ENCODE assay signal across 1 cellular context in the genomic region with DNA sequence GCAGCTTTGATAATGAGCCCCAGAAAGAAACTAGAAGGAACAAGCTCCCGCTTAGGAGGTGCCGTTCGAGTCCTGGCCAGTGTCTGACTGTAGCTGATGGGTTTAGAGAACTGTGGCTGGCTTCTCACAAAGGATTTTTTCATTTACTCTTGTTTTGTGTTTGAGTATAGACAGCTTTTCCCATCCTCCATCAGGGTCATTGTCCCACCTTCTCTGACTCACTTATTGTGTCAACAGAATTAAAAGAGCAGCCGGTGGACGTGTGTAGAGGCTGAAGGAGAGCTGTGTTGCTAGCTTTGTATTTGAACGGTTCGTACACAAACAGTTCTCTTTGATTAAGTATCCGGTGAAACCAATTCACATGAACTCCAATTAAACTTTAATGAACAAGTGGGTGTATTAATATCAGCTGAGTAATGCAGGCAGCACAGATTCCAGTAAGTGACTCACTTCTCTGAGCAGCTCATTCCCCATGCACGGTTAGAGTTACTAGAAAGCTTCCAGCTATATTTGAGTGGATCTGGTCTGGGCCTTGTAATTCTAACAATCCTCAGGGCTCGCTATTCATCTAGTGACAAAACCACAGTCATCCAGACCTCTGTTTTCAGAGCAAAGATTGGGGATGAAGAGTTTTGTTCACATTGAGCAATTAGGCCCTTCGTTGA.
TF ChIP-seq lines count a peak whose summit lies in the region.

No MANE protein-coding gene starts in this region.

TF ChIP-seq in HepG2, 621 proteins besides CTCF, POLR2A, EP300 and RAD21 (continued from another document and continues in another):
- TF ChIP-seq, protein P1, sequence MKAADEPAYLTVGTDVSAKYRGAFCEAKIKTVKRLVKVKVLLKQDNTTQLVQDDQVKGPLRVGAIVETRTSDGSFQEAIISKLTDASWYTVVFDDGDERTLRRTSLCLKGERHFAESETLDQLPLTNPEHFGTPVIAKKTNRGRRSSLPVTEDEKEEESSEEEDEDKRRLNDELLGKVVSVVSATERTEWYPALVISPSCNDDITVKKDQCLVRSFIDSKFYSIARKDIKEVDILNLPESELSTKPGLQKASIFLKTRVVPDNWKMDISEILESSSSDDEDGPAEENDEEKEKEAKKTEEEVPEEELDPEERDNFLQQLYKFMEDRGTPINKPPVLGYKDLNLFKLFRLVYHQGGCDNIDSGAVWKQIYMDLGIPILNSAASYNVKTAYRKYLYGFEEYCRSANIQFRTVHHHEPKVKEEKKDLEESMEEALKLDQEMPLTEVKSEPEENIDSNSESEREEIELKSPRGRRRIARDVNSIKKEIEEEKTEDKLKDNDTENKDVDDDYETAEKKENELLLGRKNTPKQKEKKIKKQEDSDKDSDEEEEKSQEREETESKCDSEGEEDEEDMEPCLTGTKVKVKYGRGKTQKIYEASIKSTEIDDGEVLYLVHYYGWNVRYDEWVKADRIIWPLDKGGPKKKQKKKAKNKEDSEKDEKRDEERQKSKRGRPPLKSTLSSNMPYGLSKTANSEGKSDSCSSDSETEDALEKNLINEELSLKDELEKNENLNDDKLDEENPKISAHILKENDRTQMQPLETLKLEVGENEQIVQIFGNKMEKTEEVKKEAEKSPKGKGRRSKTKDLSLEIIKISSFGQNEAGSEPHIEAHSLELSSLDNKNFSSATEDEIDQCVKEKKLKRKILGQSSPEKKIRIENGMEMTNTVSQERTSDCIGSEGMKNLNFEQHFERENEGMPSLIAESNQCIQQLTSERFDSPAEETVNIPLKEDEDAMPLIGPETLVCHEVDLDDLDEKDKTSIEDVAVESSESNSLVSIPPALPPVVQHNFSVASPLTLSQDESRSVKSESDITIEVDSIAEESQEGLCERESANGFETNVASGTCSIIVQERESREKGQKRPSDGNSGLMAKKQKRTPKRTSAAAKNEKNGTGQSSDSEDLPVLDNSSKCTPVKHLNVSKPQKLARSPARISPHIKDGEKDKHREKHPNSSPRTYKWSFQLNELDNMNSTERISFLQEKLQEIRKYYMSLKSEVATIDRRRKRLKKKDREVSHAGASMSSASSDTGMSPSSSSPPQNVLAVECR (CRISPR knock-in tag; IDR thresholded peaks at IDR 0.05; ENCODE audit: borderline replicate concordance): peak; percentile 28; the same call in 1 of the 2 replicates
- TF ChIP-seq HOXA9 (CRISPR knock-in tag; IDR thresholded peaks at IDR 0.05; ENCODE audit: borderline replicate concordance) (no peak), ZNF816 (CRISPR knock-in tag; IDR thresholded peaks at IDR 0.05; ENCODE audit: borderline replicate concordance) (peak; percentile 89; the same call in 1 of the 2 replicates), TRIM24 (CRISPR knock-in tag; IDR thresholded peaks at IDR 0.05) (no peak), ZMYM4 (CRISPR knock-in tag; IDR thresholded peaks at IDR 0.05) (peak; percentile 85), ZNF7 (CRISPR knock-in tag; IDR thresholded peaks at IDR 0.05) (no peak), SAP130 (CRISPR knock-in tag; IDR thresholded peaks at IDR 0.05; ENCODE audit: low read depth) (peak; percentile 87), ZNF850 (CRISPR knock-in tag; conservative IDR thresholded peaks at IDR 0.05) (no peak), ZNF343 (CRISPR knock-in tag; IDR thresholded peaks at IDR 0.05) (peak; percentile 48; the same call in 1 of the 2 replicates), ZEB1 (IDR thresholded peaks at IDR 0.05; ENCODE audit: insufficient replicate concordance, low read depth) (no peak), ZSCAN21 (CRISPR knock-in tag; IDR thresholded peaks at IDR 0.05; ENCODE audit: borderline replicate concordance) (peak; percentile 68; the same call in 1 of the 2 replicates), ZNF672 (CRISPR knock-in tag; IDR thresholded peaks at IDR 0.05) (no peak), ZNF839 (CRISPR knock-in tag; IDR thresholded peaks at IDR 0.05; ENCODE audit: borderline replicate concordance) (no peak), FOXP1 (IDR thresholded peaks at IDR 0.05) (peak; percentile 95), FOXP1 (CRISPR knock-in tag; IDR thresholded peaks at IDR 0.05) (peak; percentile 98), ZSCAN29 (CRISPR knock-in tag; conservative IDR thresholded peaks at IDR 0.05) (peak; percentile 97), MZF1 (CRISPR knock-in tag; IDR thresholded peaks at IDR 0.05; ENCODE audit: borderline replicate concordance) (no peak), SRF (IDR thresholded peaks at IDR 0.05; ENCODE audit: low read depth, low read length) (no peak), PAWR (CRISPR knock-in tag; IDR thresholded peaks at IDR 0.05; ENCODE audit: borderline replicate concordance) (no peak), ZNF790 (CRISPR knock-in tag; IDR thresholded peaks at IDR 0.05; ENCODE audit: borderline replicate concordance) (no peak), ISL2 (CRISPR knock-in tag; IDR thresholded peaks at IDR 0.05) (peak; percentile 95), KLF13 (CRISPR knock-in tag; IDR thresholded peaks at IDR 0.05) (no peak), SOX6 (IDR thresholded peaks at IDR 0.05) (no peak), SOX6 (CRISPR knock-in tag; IDR thresholded peaks at IDR 0.05) (peak; percentile 99), ZFP41 (CRISPR knock-in tag; IDR thresholded peaks at IDR 0.05; ENCODE audit: borderline replicate concordance) (no peak)
- TF ChIP-seq, protein P2, sequence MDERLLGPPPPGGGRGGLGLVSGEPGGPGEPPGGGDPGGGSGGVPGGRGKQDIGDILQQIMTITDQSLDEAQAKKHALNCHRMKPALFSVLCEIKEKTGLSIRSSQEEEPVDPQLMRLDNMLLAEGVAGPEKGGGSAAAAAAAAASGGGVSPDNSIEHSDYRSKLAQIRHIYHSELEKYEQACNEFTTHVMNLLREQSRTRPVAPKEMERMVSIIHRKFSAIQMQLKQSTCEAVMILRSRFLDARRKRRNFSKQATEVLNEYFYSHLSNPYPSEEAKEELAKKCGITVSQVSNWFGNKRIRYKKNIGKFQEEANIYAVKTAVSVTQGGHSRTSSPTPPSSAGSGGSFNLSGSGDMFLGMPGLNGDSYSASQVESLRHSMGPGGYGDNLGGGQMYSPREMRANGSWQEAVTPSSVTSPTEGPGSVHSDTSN (CRISPR knock-in tag; IDR thresholded peaks at IDR 0.05): peak; percentile 18; the same call in 1 of the 2 replicates
- TF ChIP-seq, protein P3, sequence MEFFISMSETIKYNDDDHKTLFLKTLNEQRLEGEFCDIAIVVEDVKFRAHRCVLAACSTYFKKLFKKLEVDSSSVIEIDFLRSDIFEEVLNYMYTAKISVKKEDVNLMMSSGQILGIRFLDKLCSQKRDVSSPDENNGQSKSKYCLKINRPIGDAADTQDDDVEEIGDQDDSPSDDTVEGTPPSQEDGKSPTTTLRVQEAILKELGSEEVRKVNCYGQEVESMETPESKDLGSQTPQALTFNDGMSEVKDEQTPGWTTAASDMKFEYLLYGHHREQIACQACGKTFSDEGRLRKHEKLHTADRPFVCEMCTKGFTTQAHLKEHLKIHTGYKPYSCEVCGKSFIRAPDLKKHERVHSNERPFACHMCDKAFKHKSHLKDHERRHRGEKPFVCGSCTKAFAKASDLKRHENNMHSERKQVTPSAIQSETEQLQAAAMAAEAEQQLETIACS (CRISPR knock-in tag; IDR thresholded peaks at IDR 0.05): no peak
- TF ChIP-seq, protein P4, sequence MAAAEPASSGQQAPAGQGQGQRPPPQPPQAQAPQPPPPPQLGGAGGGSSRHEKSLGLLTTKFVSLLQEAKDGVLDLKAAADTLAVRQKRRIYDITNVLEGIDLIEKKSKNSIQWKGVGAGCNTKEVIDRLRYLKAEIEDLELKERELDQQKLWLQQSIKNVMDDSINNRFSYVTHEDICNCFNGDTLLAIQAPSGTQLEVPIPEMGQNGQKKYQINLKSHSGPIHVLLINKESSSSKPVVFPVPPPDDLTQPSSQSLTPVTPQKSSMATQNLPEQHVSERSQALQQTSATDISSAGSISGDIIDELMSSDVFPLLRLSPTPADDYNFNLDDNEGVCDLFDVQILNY (CRISPR knock-in tag; conservative IDR thresholded peaks at IDR 0.05): no peak
- TF ChIP-seq, protein P5, sequence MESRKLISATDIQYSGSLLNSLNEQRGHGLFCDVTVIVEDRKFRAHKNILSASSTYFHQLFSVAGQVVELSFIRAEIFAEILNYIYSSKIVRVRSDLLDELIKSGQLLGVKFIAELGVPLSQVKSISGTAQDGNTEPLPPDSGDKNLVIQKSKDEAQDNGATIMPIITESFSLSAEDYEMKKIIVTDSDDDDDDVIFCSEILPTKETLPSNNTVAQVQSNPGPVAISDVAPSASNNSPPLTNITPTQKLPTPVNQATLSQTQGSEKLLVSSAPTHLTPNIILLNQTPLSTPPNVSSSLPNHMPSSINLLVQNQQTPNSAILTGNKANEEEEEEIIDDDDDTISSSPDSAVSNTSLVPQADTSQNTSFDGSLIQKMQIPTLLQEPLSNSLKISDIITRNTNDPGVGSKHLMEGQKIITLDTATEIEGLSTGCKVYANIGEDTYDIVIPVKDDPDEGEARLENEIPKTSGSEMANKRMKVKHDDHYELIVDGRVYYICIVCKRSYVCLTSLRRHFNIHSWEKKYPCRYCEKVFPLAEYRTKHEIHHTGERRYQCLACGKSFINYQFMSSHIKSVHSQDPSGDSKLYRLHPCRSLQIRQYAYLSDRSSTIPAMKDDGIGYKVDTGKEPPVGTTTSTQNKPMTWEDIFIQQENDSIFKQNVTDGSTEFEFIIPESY (CRISPR knock-in tag; IDR thresholded peaks at IDR 0.05): peak; percentile 35; the same call in 1 of the 2 replicates
- TF ChIP-seq, protein P6, sequence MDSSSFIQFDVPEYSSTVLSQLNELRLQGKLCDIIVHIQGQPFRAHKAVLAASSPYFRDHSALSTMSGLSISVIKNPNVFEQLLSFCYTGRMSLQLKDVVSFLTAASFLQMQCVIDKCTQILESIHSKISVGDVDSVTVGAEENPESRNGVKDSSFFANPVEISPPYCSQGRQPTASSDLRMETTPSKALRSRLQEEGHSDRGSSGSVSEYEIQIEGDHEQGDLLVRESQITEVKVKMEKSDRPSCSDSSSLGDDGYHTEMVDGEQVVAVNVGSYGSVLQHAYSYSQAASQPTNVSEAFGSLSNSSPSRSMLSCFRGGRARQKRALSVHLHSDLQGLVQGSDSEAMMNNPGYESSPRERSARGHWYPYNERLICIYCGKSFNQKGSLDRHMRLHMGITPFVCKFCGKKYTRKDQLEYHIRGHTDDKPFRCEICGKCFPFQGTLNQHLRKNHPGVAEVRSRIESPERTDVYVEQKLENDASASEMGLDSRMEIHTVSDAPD (CRISPR knock-in tag; IDR thresholded peaks at IDR 0.05): 0 out of 2 replicates have a peak, but pooled peaks have one; percentile 18
- TF ChIP-seq, protein P7, sequence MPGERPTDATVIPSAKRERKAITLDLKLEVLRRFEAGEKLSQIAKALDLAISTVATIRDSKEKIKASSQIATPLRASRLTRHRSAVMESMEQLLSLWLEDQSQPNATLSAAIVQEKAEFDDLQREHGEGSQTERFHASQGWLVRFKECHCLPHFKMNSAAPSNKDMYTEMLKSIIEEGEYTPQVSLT (CRISPR knock-in tag; IDR thresholded peaks at IDR 0.05; ENCODE audit: borderline replicate concordance, low read depth): no peak
- TF ChIP-seq, protein P8, sequence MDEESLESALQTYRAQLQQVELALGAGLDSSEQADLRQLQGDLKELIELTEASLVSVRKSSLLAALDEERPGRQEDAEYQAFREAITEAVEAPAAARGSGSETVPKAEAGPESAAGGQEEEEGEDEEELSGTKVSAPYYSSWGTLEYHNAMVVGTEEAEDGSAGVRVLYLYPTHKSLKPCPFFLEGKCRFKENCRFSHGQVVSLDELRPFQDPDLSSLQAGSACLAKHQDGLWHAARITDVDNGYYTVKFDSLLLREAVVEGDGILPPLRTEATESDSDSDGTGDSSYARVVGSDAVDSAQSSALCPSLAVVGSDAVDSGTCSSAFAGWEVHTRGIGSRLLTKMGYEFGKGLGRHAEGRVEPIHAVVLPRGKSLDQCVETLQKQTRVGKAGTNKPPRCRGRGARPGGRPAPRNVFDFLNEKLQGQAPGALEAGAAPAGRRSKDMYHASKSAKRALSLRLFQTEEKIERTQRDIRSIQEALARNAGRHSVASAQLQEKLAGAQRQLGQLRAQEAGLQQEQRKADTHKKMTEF (CRISPR knock-in tag; IDR thresholded peaks at IDR 0.05): peak; percentile 95
- TF ChIP-seq, protein P9, sequence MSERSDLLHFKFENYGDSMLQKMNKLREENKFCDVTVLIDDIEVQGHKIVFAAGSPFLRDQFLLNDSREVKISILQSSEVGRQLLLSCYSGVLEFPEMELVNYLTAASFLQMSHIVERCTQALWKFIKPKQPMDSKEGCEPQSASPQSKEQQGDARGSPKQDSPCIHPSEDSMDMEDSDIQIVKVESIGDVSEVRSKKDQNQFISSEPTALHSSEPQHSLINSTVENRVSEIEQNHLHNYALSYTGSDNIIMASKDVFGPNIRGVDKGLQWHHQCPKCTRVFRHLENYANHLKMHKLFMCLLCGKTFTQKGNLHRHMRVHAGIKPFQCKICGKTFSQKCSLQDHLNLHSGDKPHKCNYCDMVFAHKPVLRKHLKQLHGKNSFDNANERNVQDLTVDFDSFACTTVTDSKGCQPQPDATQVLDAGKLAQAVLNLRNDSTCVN (CRISPR knock-in tag; IDR thresholded peaks at IDR 0.05; ENCODE audit: borderline replicate concordance): peak; percentile 62
- TF ChIP-seq, protein P10, sequence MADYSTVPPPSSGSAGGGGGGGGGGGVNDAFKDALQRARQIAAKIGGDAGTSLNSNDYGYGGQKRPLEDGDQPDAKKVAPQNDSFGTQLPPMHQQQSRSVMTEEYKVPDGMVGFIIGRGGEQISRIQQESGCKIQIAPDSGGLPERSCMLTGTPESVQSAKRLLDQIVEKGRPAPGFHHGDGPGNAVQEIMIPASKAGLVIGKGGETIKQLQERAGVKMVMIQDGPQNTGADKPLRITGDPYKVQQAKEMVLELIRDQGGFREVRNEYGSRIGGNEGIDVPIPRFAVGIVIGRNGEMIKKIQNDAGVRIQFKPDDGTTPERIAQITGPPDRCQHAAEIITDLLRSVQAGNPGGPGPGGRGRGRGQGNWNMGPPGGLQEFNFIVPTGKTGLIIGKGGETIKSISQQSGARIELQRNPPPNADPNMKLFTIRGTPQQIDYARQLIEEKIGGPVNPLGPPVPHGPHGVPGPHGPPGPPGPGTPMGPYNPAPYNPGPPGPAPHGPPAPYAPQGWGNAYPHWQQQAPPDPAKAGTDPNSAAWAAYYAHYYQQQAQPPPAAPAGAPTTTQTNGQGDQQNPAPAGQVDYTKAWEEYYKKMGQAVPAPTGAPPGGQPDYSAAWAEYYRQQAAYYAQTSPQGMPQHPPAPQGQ (CRISPR knock-in tag; IDR thresholded peaks at IDR 0.05; ENCODE audit: borderline replicate concordance): peak; percentile 80; the same call in 1 of the 2 replicates
- TF ChIP-seq, protein P11, sequence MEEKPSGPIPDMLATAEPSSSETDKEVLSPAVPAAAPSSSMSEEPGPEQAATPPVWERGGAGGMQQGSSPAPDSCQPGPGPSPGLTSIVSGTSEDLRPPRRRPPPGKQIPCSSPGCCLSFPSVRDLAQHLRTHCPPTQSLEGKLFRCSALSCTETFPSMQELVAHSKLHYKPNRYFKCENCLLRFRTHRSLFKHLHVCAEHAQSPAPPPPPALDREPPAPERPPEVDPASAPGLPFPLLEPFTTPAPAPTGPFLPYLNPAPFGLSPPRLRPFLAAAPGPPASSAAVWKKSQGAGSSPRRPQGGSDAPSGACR (CRISPR knock-in tag; IDR thresholded peaks at IDR 0.05): 0 out of 2 replicates have a peak, but pooled peaks have one; percentile 38
- TF ChIP-seq, protein P12, sequence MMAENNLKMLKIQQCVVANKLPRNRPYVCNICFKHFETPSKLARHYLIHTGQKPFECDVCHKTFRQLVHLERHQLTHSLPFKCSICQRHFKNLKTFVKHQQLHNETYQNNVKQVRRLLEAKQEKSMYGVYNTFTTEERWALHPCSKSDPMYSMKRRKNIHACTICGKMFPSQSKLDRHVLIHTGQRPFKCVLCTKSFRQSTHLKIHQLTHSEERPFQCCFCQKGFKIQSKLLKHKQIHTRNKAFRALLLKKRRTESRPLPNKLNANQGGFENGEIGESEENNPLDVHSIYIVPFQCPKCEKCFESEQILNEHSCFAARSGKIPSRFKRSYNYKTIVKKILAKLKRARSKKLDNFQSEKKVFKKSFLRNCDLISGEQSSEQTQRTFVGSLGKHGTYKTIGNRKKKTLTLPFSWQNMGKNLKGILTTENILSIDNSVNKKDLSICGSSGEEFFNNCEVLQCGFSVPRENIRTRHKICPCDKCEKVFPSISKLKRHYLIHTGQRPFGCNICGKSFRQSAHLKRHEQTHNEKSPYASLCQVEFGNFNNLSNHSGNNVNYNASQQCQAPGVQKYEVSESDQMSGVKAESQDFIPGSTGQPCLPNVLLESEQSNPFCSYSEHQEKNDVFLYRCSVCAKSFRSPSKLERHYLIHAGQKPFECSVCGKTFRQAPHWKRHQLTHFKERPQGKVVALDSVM (CRISPR knock-in tag; IDR thresholded peaks at IDR 0.05): no peak
